ENCODE assay signal across 9 cellular contexts in genomic region chr3:71681224-71681668, GRCh38. TPM values are rescaled to one million over a fixed set of nuclear protein-coding genes. Genes with fewer than 3 reads are reported as not detected.
DNase-seq lines count a peak whose midpoint lies in the region; ATAC-seq, FAIRE-seq and TF ChIP-seq lines count a peak whose summit lies in the region.
"Had no signal": no experiment of that assay in that cellular context is flagged by ENCODE, and none has a peak within 500 bp of the region (broad histone marks: within the 10 kb centered on the region; RNA-seq: fewer than 3 reads in every experiment).

No MANE protein-coding gene starts in this region.

- H3K9me3 ChIP-seq in body of pancreas = no peaks in the 10 kb centered on the region
- H3K9me3 ChIP-seq in small intestine (ENCODE audit: control insufficient read depth, low read depth) = no peaks in the 10 kb centered on the region
- no peaks in the 10 kb centered on the region for H3K9me3 ChIP-seq in effector memory CD4-positive, alpha-beta T cell (ENCODE audit: control insufficient read depth, low read length)

- H3K27ac ChIP-seq in body of pancreas (no peak overlapping the region), small intestine (ENCODE audit: low read depth in 1 of 2, low read length in 1 of 2) (peak overlapping the region in 1 of 2 donors; percentile 53)
- H3K27ac ChIP-seq in effector memory CD4-positive, alpha-beta T cell (ENCODE audit: insufficient read depth, low read length, poor library complexity, severe bottlenecking) = no peak overlapping the region

- ATAC-seq in GM19395 (IDR thresholded peaks at IDR 0.05; ENCODE audit: unreplicated experiment) (peak; percentile 78), body of pancreas (peak; percentile 75)

- H3K4me3 ChIP-seq in body of pancreas (no peak overlapping the region), small intestine (ENCODE audit: low read depth in 1 of 2, low read length in 2 of 2) (no peak overlapping the region)
- H3K4me3 ChIP-seq in effector memory CD4-positive, alpha-beta T cell (ENCODE audit: insufficient read depth, low read depth, low read length, poor library complexity, severe bottlenecking) = no peak overlapping the region

- H3K4me1 Mint-ChIP-seq in immature natural killer cell = peaks cover 11 to 26% of the 10 kb centered on the region in 2 donors

- WGBS in body of pancreas, 2 donors = 17 to 31% methylated on average over 7 of the region's 7 CpGs
- WGBS in small intestine, 3 donors = 42 to 66% (median 60%) methylated on average over 7 of the region's 7 CpGs

- intact Hi-C loops in body of pancreas (cut with DNase I) = no loop called here

- H3K4me3 Mint-ChIP-seq in immature natural killer cell = no peak overlapping the region

- DNase-seq in AG20443 (ENCODE audit: low spot score) (peak; percentile 81), OCI-M1 (lab: John Stamatoyannopoulos, UW) (peak; percentile 64), body of pancreas (peak; percentile 65 to 75 (median 70)), immature natural killer cell (peak; percentile 9 to 16 (median 16)), small intestine (peak; percentile 27), NCI-H2171 treated with DMSO at 0.1 percent for 48 hours (lab: John Stamatoyannopoulos, UW) (no peak)
- no peak for DNase-seq in effector memory CD4-positive, alpha-beta T cell

- no peaks in the 10 kb centered on the region for H3K27me3 Mint-ChIP-seq in immature natural killer cell (ENCODE audit: low read depth in 3 of 3)

- H3K36me3 Mint-ChIP-seq in immature natural killer cell = peaks cover 3 to 20% (median 13%) of the 10 kb centered on the region in 3 donors

- H3K9me3 Mint-ChIP-seq in immature natural killer cell = no peaks in the 10 kb centered on the region

- H3K36me3 ChIP-seq in body of pancreas (replicated peaks in 1 of 2; ENCODE audit: insufficient read depth in 1 of 2, low read depth in 2 of 2) (no peaks in the 10 kb centered on the region), small intestine (ENCODE audit: control insufficient read depth in 2 of 2, insufficient read depth in 2 of 2, low read length in 2 of 2) (peaks cover 0 to 5% of the 10 kb centered on the region in 2 donors)
- H3K36me3 ChIP-seq in effector memory CD4-positive, alpha-beta T cell (ENCODE audit: control insufficient read depth, insufficient read depth, low read length) = peaks cover 24% of the 10 kb centered on the region

- no peaks in the 10 kb centered on the region for H3K27me3 ChIP-seq in body of pancreas
- no peaks in the 10 kb centered on the region for H3K27me3 ChIP-seq in small intestine (ENCODE audit: control insufficient read depth in 2 of 2, insufficient read depth in 2 of 2, low read length in 2 of 2)
- no peaks in the 10 kb centered on the region for H3K27me3 ChIP-seq in effector memory CD4-positive, alpha-beta T cell (replicated peaks; ENCODE audit: control insufficient read depth, insufficient read depth, low read length, poor library complexity, severe bottlenecking)

- H3K27ac Mint-ChIP-seq in immature natural killer cell = peak overlapping the region in 5 of 6 donors; percentile 21 to 37 (median 28)

- TF ChIP-seq CTCF in body of pancreas (IDR thresholded peaks at IDR 0.05) = peak; percentile 41 to 75 (median 63)

- FAIRE-seq in small intestine (lab: Jason Lieb, UNC) = no peak
- FAIRE-seq: frontal cortex had no signal

- peaks cover 6% of the 10 kb centered on the region for H3K4me1 ChIP-seq in body of pancreas
- H3K4me1 ChIP-seq in small intestine (ENCODE audit: control insufficient read depth in 2 of 2, insufficient read depth in 1 of 2, low read depth in 1 of 2, low read length in 1 of 2) = peaks cover 4 to 15% of the 10 kb centered on the region in 2 donors
- H3K4me1 ChIP-seq in effector memory CD4-positive, alpha-beta T cell (ENCODE audit: control insufficient read depth, insufficient read depth, low read length, poor library complexity, severe bottlenecking) = no peaks in the 10 kb centered on the region

- TF ChIP-seq POLR2A in body of pancreas (IDR thresholded peaks at IDR 0.05) = no peak

RNA-seq across cellular contexts. Expression of gene EIF4E3, which starts 44.0 kb away (rescaled TPM):
- total RNA-seq in body of pancreas = 1 to 10 TPM; 8.2 to 9.6 TPM
- polyA plus RNA-seq in immature natural killer cell (10 to 100 TPM; 20.0 to 44.3 (median 36.1) TPM), small intestine (10 to 100 TPM in 2 of 3 donors, 1 to 10 TPM in 1; 9.4 to 14.8 (median 11.3) TPM)

Comparison
In these comparisons a context has a peak if more than half of its experiments do, and no peak if none do; other contexts are left out.
1. DNase-seq: peak in AG20443 (single experiment), OCI-M1 (single experiment), body of pancreas (4 of 4), immature natural killer cell (3 of 3) and small intestine (single experiment); none in NCI-H2171 treated with DMSO at 0.1 percent for 48 hours (single experiment) and effector memory CD4-positive, alpha-beta T cell (0 of 3).